ENCODE assay signal across 14 cellular contexts in the genomic region with DNA sequence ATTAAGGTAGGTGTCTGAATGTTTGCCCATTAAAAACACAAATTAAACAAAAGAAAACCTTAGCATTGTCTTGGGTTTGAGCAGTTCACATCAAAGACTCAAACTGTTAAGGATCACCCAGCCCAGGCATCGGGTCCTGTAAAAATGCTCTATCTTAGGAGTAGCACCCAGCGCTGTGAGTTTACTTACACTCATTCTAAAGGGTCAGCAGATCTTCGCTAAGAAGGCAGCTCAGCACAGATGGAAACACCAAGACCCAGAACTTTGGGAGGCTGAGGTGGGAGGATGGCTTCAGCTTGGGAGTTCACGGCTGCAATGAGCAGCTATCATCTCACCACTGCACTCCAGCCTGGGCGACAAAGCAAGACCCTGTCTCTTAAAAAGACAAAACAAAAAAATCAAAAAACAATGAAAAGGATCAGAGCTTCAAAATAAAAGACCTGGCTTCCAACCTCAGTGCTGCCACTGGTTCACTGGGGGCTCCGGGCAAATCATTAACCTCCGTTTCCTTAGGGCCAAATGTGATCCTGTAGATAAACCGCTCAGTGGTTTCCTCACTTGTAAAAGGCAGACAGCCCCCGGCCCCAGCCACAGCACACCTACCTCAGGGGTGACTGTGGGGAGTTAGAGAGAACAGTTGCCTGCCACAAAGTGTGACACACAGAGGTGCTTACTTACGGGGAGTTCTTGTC. TPM values are rescaled to one million over a fixed set of nuclear protein-coding genes. Genes with fewer than 3 reads are reported as not detected.
DNase-seq lines count a peak whose midpoint lies in the region; ATAC-seq and TF ChIP-seq lines count a peak whose summit lies in the region.
"Had no signal": no experiment of that assay in that cellular context is flagged by ENCODE, and none has a peak within 500 bp of the region (broad histone marks: within the 10 kb centered on the region; RNA-seq: fewer than 3 reads in every experiment).

No MANE protein-coding gene starts in this region.

- CTCF ChIA-PET in T-cell (lab: Charles Lee), result interaction anchor here in 1 of 2 donors (0.8 kb wide), 1 partner anchor 23 kb away, joined by 3 read pairs; no protein-coding TSS in a partner anchor

- peak; percentile 46 to 78 (median 56) for ATAC-seq in T-cell (replicated peaks in 1 of 4)
- peak; percentile 88 for ATAC-seq in activated naive CD8-positive, alpha-beta T cell treated with anti-CD3 and anti-CD28 coated beads, Interleukin-2, amount 10 ng/mL, durations not matched to agents 7 days and 5 days (ENCODE audit: low read depth)
- ATAC-seq in HG03097 (IDR thresholded peaks at IDR 0.05; ENCODE audit: low FRiP score, unreplicated experiment), result no peak
- ATAC-seq in HG03460 (IDR thresholded peaks at IDR 0.05; ENCODE audit: unreplicated experiment), result no peak

- DNase-seq in DMS53 (lab: John Stamatoyannopoulos, UW), result peak; percentile 69
- peak in 26 of 34 experiments; percentile 8 to 60 (median 26) for DNase-seq in T-cell
- peak; percentile 62 for DNase-seq in activated naive CD8-positive, alpha-beta T cell treated with anti-CD3 and anti-CD28 coated beads, Interleukin-2, amount 10 ng/mL, durations not matched to agents 7 days and 5 days
- DNase-seq in globus pallidus (ENCODE audit: low spot score), result no peak
- DNase-seq: hypothalamus, Karpas-422, NCI-H345, SHP77 treated with DMSO at 0.1 percent for 48 hours had no signal

- H3K27ac Mint-ChIP-seq in T-cell (peak overlapping the region; percentile 89 to 91), nephron (peak overlapping the region; percentile 92 to 98 (median 94))
- peak overlapping the region; percentile 78 for H3K27ac Mint-ChIP-seq in activated naive CD8-positive, alpha-beta T cell treated with anti-CD3 and anti-CD28 coated beads, Interleukin-2, amount 10 ng/mL, durations not matched to agents 7 days and 5 days
- H3K27ac Mint-ChIP-seq: dendritic cell treated with granulocyte-macrophage colony-stimulating factor and Interleukin-4, amounts not matched to agents 40 ng/mL and 50 ng/mL, for 4 days had no signal

- H3K36me3 Mint-ChIP-seq in T-cell (peaks cover 73% of the 10 kb centered on the region), nephron (ENCODE audit: low read depth) (peaks cover 89% of the 10 kb centered on the region)
- H3K36me3 Mint-ChIP-seq in activated naive CD8-positive, alpha-beta T cell treated with anti-CD3 and anti-CD28 coated beads, Interleukin-2, amount 10 ng/mL, durations not matched to agents 7 days and 5 days, result peaks cover 36% of the 10 kb centered on the region

- POLR2A ChIA-PET in T-cell (lab: Charles Lee), result no interaction called here
- POLR2A ChIA-PET in activated naive CD8-positive, alpha-beta T cell treated with anti-CD3 and anti-CD28 coated beads, Interleukin-2, amount 10 ng/mL, durations not matched to agents 7 days and 5 days (lab: Charles Lee), result interaction anchor here (1.3 to 4.0 kb wide), 2 partner anchors 10 to 28 kb away, joined by 4 to 21 read pairs; a partner anchor contains a TSS

- H3K4me1 Mint-ChIP-seq in T-cell, result peaks cover 29 to 37% (median 29%) of the 10 kb centered on the region in 3 donors
- peaks cover 33% of the 10 kb centered on the region for H3K4me1 Mint-ChIP-seq in activated naive CD8-positive, alpha-beta T cell treated with anti-CD3 and anti-CD28 coated beads, Interleukin-2, amount 10 ng/mL, durations not matched to agents 7 days and 5 days
- peaks cover 9% of the 10 kb centered on the region for H3K4me1 Mint-ChIP-seq in nephron

- TF ChIP-seq CTCF in nephron (IDR thresholded peaks at IDR 0.05; ENCODE audit: unreplicated experiment in 3 of 3), result no peak

- H3K27me3 Mint-ChIP-seq in T-cell (no peaks in the 10 kb centered on the region), nephron (ENCODE audit: low read depth) (no peaks in the 10 kb centered on the region)
- no peaks in the 10 kb centered on the region for H3K27me3 Mint-ChIP-seq in activated naive CD8-positive, alpha-beta T cell treated with anti-CD3 and anti-CD28 coated beads, Interleukin-2, amount 10 ng/mL, durations not matched to agents 7 days and 5 days
- H3K27me3 Mint-ChIP-seq: dendritic cell treated with granulocyte-macrophage colony-stimulating factor and Interleukin-4, amounts not matched to agents 40 ng/mL and 50 ng/mL, for 4 days had no signal

- no peaks in the 10 kb centered on the region for H3K9me3 Mint-ChIP-seq in T-cell
- H3K9me3 Mint-ChIP-seq in activated naive CD8-positive, alpha-beta T cell treated with anti-CD3 and anti-CD28 coated beads, Interleukin-2, amount 10 ng/mL, durations not matched to agents 7 days and 5 days, result no peaks in the 10 kb centered on the region
- no peaks in the 10 kb centered on the region for H3K9me3 Mint-ChIP-seq in nephron
- H3K9me3 Mint-ChIP-seq: dendritic cell treated with granulocyte-macrophage colony-stimulating factor and Interleukin-4, amounts not matched to agents 40 ng/mL and 50 ng/mL, for 4 days had no signal

- H3K4me3 Mint-ChIP-seq in T-cell (peak overlapping the region in 2 of 3 donors; percentile 14 to 51), nephron (peak overlapping the region in 2 of 3 experiments; percentile 23 to 32)
- H3K4me3 Mint-ChIP-seq in activated naive CD8-positive, alpha-beta T cell treated with anti-CD3 and anti-CD28 coated beads, Interleukin-2, amount 10 ng/mL, durations not matched to agents 7 days and 5 days, result peak overlapping the region; percentile 49
- H3K4me3 Mint-ChIP-seq: dendritic cell treated with granulocyte-macrophage colony-stimulating factor and Interleukin-4, amounts not matched to agents 40 ng/mL and 50 ng/mL, for 4 days had no signal

RNA-seq across cellular contexts. Expression of a gene that starts 11.1 kb away (rescaled TPM):
- total RNA-seq in T-cell, result 10 to 100 TPM; 66.3 to 77.2 (median 73.3) TPM
- 10 to 100 TPM; 51.8 to 53.7 TPM for total RNA-seq in activated naive CD8-positive, alpha-beta T cell treated with anti-CD3 and anti-CD28 coated beads, Interleukin-2, amount 10 ng/mL, durations not matched to agents 7 days and 5 days

RNA-seq across cellular contexts. Expression of a gene that starts 39.1 kb away (rescaled TPM):
- total RNA-seq in T-cell, result not detected
- not detected for total RNA-seq in activated naive CD8-positive, alpha-beta T cell treated with anti-CD3 and anti-CD28 coated beads, Interleukin-2, amount 10 ng/mL, durations not matched to agents 7 days and 5 days

RNA-seq across cellular contexts. Expression of a gene that starts 57.7 kb away (rescaled TPM):
- total RNA-seq in T-cell, result not detected
- not detected for total RNA-seq in activated naive CD8-positive, alpha-beta T cell treated with anti-CD3 and anti-CD28 coated beads, Interleukin-2, amount 10 ng/mL, durations not matched to agents 7 days and 5 days
- total RNA-seq: myocyte, temporal lobe had no signal

Comparison
In these comparisons a context has a peak if more than half of its experiments do, and no peak if none do; other contexts are left out.
1. ATAC-seq: peak in T-cell (4 of 4) and activated naive CD8-positive, alpha-beta T cell treated with anti-CD3 and anti-CD28 coated beads, Interleukin-2, amount 10 ng/mL, durations not matched to agents 7 days and 5 days (single experiment); none in HG03097 (single experiment) and HG03460 (single experiment).
2. Peak in every context shown above with its lines, with median percentiles within 50 percentile points of each other: H3K27ac Mint-ChIP-seq and H3K4me3 Mint-ChIP-seq.